13 cellular contexts compared by ENCODE assay signal in genomic region chr9:109463924-109464625, GRCh38. TPM values are rescaled to one million over a fixed set of nuclear protein-coding genes. Genes with fewer than 3 reads are reported as not detected.
DNase-seq lines count a peak whose midpoint lies in the region; ATAC-seq, FAIRE-seq and TF ChIP-seq lines count a peak whose summit lies in the region.
"Had no signal": no experiment of that assay in that cellular context is flagged by ENCODE, and none has a peak within 500 bp of the region (broad histone marks: within the 10 kb centered on the region; RNA-seq: fewer than 3 reads in every experiment).

No MANE protein-coding gene starts in this region.

- ATAC-seq in GM18520 (IDR thresholded peaks at IDR 0.05; ENCODE audit: unreplicated experiment) (peak; percentile 60), GM21529 (IDR thresholded peaks at IDR 0.05; ENCODE audit: unreplicated experiment) (peak; percentile 84), HG03565 (IDR thresholded peaks at IDR 0.05; ENCODE audit: unreplicated experiment) (peak; percentile 73)
- no peak for ATAC-seq in CD4-positive, alpha-beta T cell (ENCODE audit: poor library complexity)

- H3K4me1 Mint-ChIP-seq in CD4-positive, alpha-beta T cell (ENCODE audit: low read depth): no peaks in the 10 kb centered on the region

- peaks cover 19% of the 10 kb centered on the region for H3K27me3 Mint-ChIP-seq in CD4-positive, alpha-beta T cell

- no peak for DNase-seq in keratinocyte (ENCODE audit: low read depth, low spot score)
- DNase-seq in CD4-positive, alpha-beta T cell: no peak
- no peak for DNase-seq in Ammon's horn (ENCODE audit: low spot score)
- DNase-seq in cerebellum (ENCODE audit: low spot score): no peak
- DNase-seq: activated T-cell treated with anti-CD3 and anti-CD28 coated beads, Interleukin-2, amount 50 U/mL, for 1 hour; Caco-2; NCI-H2107 had no signal

- no peak overlapping the region for H3K27ac Mint-ChIP-seq in CD4-positive, alpha-beta T cell
- H3K27ac Mint-ChIP-seq: stimulated activated naive CD8-positive, alpha-beta T cell treated with anti-CD3 and anti-CD28 coated beads, Interleukin-15, Interleukin-2, amounts not matched to agents 100 ng/mL and 50 ng/mL, for 24 hours had no signal

- dilution Hi-C loops in keratinocyte (cut with MboI; ENCODE audit: extremely low pct_ligation_motif_present, low sequenced_read_pairs): no loop called here

- no peak overlapping the region for H3K4me3 Mint-ChIP-seq in CD4-positive, alpha-beta T cell
- H3K4me3 Mint-ChIP-seq: stimulated activated naive CD8-positive, alpha-beta T cell treated with anti-CD3 and anti-CD28 coated beads, Interleukin-15, Interleukin-2, amounts not matched to agents 100 ng/mL and 50 ng/mL, for 24 hours had no signal

- H3K79me2 ChIP-seq in keratinocyte (ENCODE audit: control insufficient read depth, insufficient read depth, low read length): peaks cover 54% of the 10 kb centered on the region

- no peak overlapping the region for H3K4me3 ChIP-seq in keratinocyte (ENCODE audit: control insufficient read depth in 2 of 3, extremely low read depth in 1 of 3, insufficient read depth in 2 of 3, low read depth in 1 of 3, low read length in 3 of 3)

- H3K9me3 ChIP-seq in keratinocyte (ENCODE audit: control insufficient read depth, low read depth, low read length): no peaks in the 10 kb centered on the region
- no peaks in the 10 kb centered on the region for H3K9me3 ChIP-seq in CD4-positive, alpha-beta T cell (ENCODE audit: control insufficient read depth, low read length)
- H3K9me3 ChIP-seq: Caco-2 had no signal

- H3K27me3 ChIP-seq in keratinocyte (ENCODE audit: control insufficient read depth, extremely low read depth, insufficient read depth, low read length): no peaks in the 10 kb centered on the region
- no peaks in the 10 kb centered on the region for H3K27me3 ChIP-seq in CD4-positive, alpha-beta T cell (ENCODE audit: control insufficient read depth, insufficient read depth, low read length)

- FAIRE-seq in keratinocyte (lab: Jason Lieb, UNC): peak; percentile 5
- FAIRE-seq: endothelial cell of umbilical vein, RCC 7860 had no signal

- H2AFZ ChIP-seq in keratinocyte (ENCODE audit: control insufficient read depth, low read length): no peak overlapping the region

- H3K4me1 ChIP-seq in keratinocyte (ENCODE audit: control insufficient read depth, extremely low read depth, insufficient read depth, low read length): peaks cover 50% of the 10 kb centered on the region
- H3K4me1 ChIP-seq: Caco-2 had no signal

- POLR2A ChIA-PET in CD4-positive, alpha-beta T cell (lab: Charles Lee): no interaction called here

- intact Hi-C loops in CD4-positive, alpha-beta T cell (cut with DNase I, micrococcal nuclease): no loop called here

- peak overlapping the region; percentile 68 for H3K27ac ChIP-seq in keratinocyte (ENCODE audit: control insufficient read depth, insufficient read depth, low read length)
- no peak overlapping the region for H3K27ac ChIP-seq in CD4-positive, alpha-beta T cell (ENCODE audit: low read depth, low read length)

- H3K36me3 ChIP-seq in keratinocyte (ENCODE audit: control insufficient read depth in 2 of 2, extremely low read depth in 1 of 2, insufficient read depth in 2 of 2, low read length in 2 of 2): peaks cover 11 to 23% of the 10 kb centered on the region in 2 experiments

- no peak for TF ChIP-seq CTCF in keratinocyte (optimal IDR thresholded peaks at IDR 0.05 in 1 of 3, IDR thresholded peaks at IDR 0.05 in 1 of 3, conservative IDR thresholded peaks at IDR 0.05 in 1 of 3; ENCODE audit: extremely low read depth in 1 of 3, insufficient read depth in 2 of 3, low read length in 3 of 3)
- no peak for TF ChIP-seq CTCF in CD4-positive, alpha-beta T cell (IDR thresholded peaks at IDR 0.05)

- H3K9me3 Mint-ChIP-seq in CD4-positive, alpha-beta T cell: no peaks in the 10 kb centered on the region
- H3K9me3 Mint-ChIP-seq: stimulated activated naive CD8-positive, alpha-beta T cell treated with anti-CD3 and anti-CD28 coated beads, Interleukin-15, Interleukin-2, amounts not matched to agents 100 ng/mL and 50 ng/mL, for 24 hours had no signal

- peak overlapping the region; percentile 45 for H3K4me2 ChIP-seq in keratinocyte (ENCODE audit: control insufficient read depth, extremely low read depth, insufficient read depth, low read depth, low read length)

- peak overlapping the region; percentile 53 for H3K9ac ChIP-seq in keratinocyte (ENCODE audit: control insufficient read depth, extremely low read depth, insufficient read depth, low read length)

- CTCF ChIA-PET in CD4-positive, alpha-beta T cell (lab: Charles Lee): no interaction called here

- H4K20me1 ChIP-seq in keratinocyte (ENCODE audit: control insufficient read depth, extremely low read depth, insufficient read depth, low read length): no peaks in the 10 kb centered on the region

- H3K9me1 ChIP-seq in keratinocyte (ENCODE audit: control insufficient read depth, extremely low read depth, insufficient read depth, low read length): no peaks in the 10 kb centered on the region

- no peaks in the 10 kb centered on the region for H3K36me3 Mint-ChIP-seq in CD4-positive, alpha-beta T cell (ENCODE audit: low read depth)

RNA-seq across cellular contexts. Expression of gene PTPN3, which starts 34.0 kb away (rescaled TPM):
- polyA plus RNA-seq in keratinocyte: 15.9 to 20.6 TPM (median 19.9 TPM) in 3 replicates
- 8.3 TPM for polyA plus RNA-seq in keratinocyte (2011; ENCODE audit: low read depth)
- polyA plus RNA-seq in keratinocyte (2011; cell fraction: cytosol; rRNA removed): 15.4 and 21.3 TPM in 2 replicates
- polyA plus RNA-seq in keratinocyte (2011; cell fraction: nucleus; rRNA removed): 34.5 and 35.5 TPM in 2 replicates
- 13.4 and 15.9 TPM in 2 replicates for polyA plus RNA-seq in keratinocyte (2012; ENCODE audit: low replicate concordance)
- polyA minus RNA-seq in keratinocyte: 24.3 to 36.2 TPM (median 33.0 TPM) in 3 replicates
- 17.8 TPM for polyA minus RNA-seq in keratinocyte (2011; cell fraction: cytosol; rRNA and poly(A)+ RNA removed)
- polyA minus RNA-seq in keratinocyte (2011; cell fraction: nucleus; rRNA and poly(A)+ RNA removed): 23.1 and 35.5 TPM in 2 replicates
- not detected for total RNA-seq in CD4-positive, alpha-beta T cell
- 3.4 TPM for total RNA-seq in cerebellum
- total RNA-seq: endothelial cell of umbilical vein had no signal
